Comparison of ENCODE assay signal across 7 cellular contexts in genomic region chr1:155003227-155003765, GRCh38. TPM values are rescaled to one million over a fixed set of nuclear protein-coding genes. Genes with fewer than 3 reads are reported as not detected.
DNase-seq lines count a peak whose midpoint lies in the region; ATAC-seq, FAIRE-seq and TF ChIP-seq lines count a peak whose summit lies in the region.
"Had no signal": no experiment of that assay in that cellular context is flagged by ENCODE, and none has a peak within 500 bp of the region (broad histone marks: within the 10 kb centered on the region; RNA-seq: fewer than 3 reads in every experiment).

No MANE protein-coding gene starts in this region.

- H3K4me1 ChIP-seq in HUES6 (ENCODE audit: control insufficient read depth, insufficient read depth, low read length) (peaks cover 28% of the 10 kb centered on the region), keratinocyte (ENCODE audit: control insufficient read depth, extremely low read depth, insufficient read depth, low read length) (peaks cover 55% of the 10 kb centered on the region)

- no peaks in the 10 kb centered on the region for H3K9me3 Mint-ChIP-seq in WTC11

- no peak for FAIRE-seq in keratinocyte (lab: Jason Lieb, UNC)

- H3K27me3 ChIP-seq in HUES6 (ENCODE audit: control insufficient read depth, insufficient read depth, low read length), result no peaks in the 10 kb centered on the region
- no peaks in the 10 kb centered on the region for H3K27me3 ChIP-seq in keratinocyte (ENCODE audit: control insufficient read depth, extremely low read depth, insufficient read depth, low read length)

- H3K4me3 ChIP-seq in HUES6 (ENCODE audit: low read depth, low read length) (peak overlapping the region; percentile 99), keratinocyte (ENCODE audit: control insufficient read depth in 2 of 3, extremely low read depth in 1 of 3, insufficient read depth in 2 of 3, low read depth in 1 of 3, low read length in 3 of 3) (peak overlapping the region; percentile 81 to 99 (median 81))

- H3K27ac ChIP-seq in HUES6 (ENCODE audit: low read depth, low read length), result peak overlapping the region; percentile 34; the same call in 1 of the 2 replicates
- peak overlapping the region; percentile 81 for H3K27ac ChIP-seq in keratinocyte (ENCODE audit: control insufficient read depth, insufficient read depth, low read length)

- no peak for ATAC-seq in WTC11
- no peak for ATAC-seq in HG02763 (IDR thresholded peaks at IDR 0.05; ENCODE audit: unreplicated experiment)
- no peak for ATAC-seq in GM18907 (IDR thresholded peaks at IDR 0.05; ENCODE audit: unreplicated experiment)

- H3K9ac ChIP-seq in HUES6 (ENCODE audit: low read length) (peak overlapping the region; percentile 80), keratinocyte (ENCODE audit: control insufficient read depth, extremely low read depth, insufficient read depth, low read length) (peak overlapping the region; percentile 89)

- H3K27me3 Mint-ChIP-seq in WTC11 (ENCODE audit: low read depth), result no peaks in the 10 kb centered on the region; the same call in 1 of the 2 replicates

- H3K4me2 ChIP-seq in keratinocyte (ENCODE audit: control insufficient read depth, extremely low read depth, insufficient read depth, low read depth, low read length), result peak overlapping the region; percentile 92

- peaks cover 54% of the 10 kb centered on the region for H3K79me2 ChIP-seq in keratinocyte (ENCODE audit: control insufficient read depth, insufficient read depth, low read length)

- TF ChIP-seq CTCF in WTC11 (IDR thresholded peaks at IDR 0.05) (no peak), keratinocyte (optimal IDR thresholded peaks at IDR 0.05 in 1 of 3, IDR thresholded peaks at IDR 0.05 in 1 of 3, conservative IDR thresholded peaks at IDR 0.05 in 1 of 3; ENCODE audit: extremely low read depth in 1 of 3, insufficient read depth in 2 of 3, low read length in 3 of 3) (no peak)

- no peaks in the 10 kb centered on the region for H3K36me3 Mint-ChIP-seq in WTC11

- dilution Hi-C loops in keratinocyte (cut with MboI; ENCODE audit: extremely low pct_ligation_motif_present, low sequenced_read_pairs), result no loop called here

- peak overlapping the region; percentile 78 for H3K27ac Mint-ChIP-seq in WTC11

- peaks cover 38% of the 10 kb centered on the region for H3K4me1 Mint-ChIP-seq in WTC11

- peak overlapping the region; percentile 92 for H3K4me3 Mint-ChIP-seq in WTC11

- POLR2A ChIA-PET in WTC11 (lab: Charles Lee), result interaction anchor here (1.0 to 13.0 kb wide), 3 partner anchors 9 to 32 kb away, joined by 5 to 176 read pairs (median 28); partner anchors contain the start of genes CKS1B and SHC1

- CTCF ChIA-PET in WTC11 (lab: Charles Lee), result interaction anchor here (1.0 to 2.1 kb wide), 8 partner anchors 9 to 164 kb away, joined by 3 to 30 read pairs (median 4); partner anchors contain the start of gene SHC1

- no peaks in the 10 kb centered on the region for H3K9me3 ChIP-seq in HUES6 (ENCODE audit: control insufficient read depth, insufficient read depth, low read depth, low read length)
- no peaks in the 10 kb centered on the region for H3K9me3 ChIP-seq in keratinocyte (ENCODE audit: control insufficient read depth, low read depth, low read length)

- H3K9me1 ChIP-seq in keratinocyte (ENCODE audit: control insufficient read depth, extremely low read depth, insufficient read depth, low read length), result no peaks in the 10 kb centered on the region

- H4K20me1 ChIP-seq in keratinocyte (ENCODE audit: control insufficient read depth, extremely low read depth, insufficient read depth, low read length), result no peaks in the 10 kb centered on the region

- DNase-seq in WTC11 (ENCODE audit: low spot score), result peak; percentile 41
- DNase-seq in keratinocyte (ENCODE audit: low read depth, low spot score), result no peak
- no peak for DNase-seq in NCI-H187 (lab: John Stamatoyannopoulos, UW)

- no peaks in the 10 kb centered on the region for H3K36me3 ChIP-seq in HUES6 (ENCODE audit: control insufficient read depth, insufficient read depth, low read length)
- H3K36me3 ChIP-seq in keratinocyte (ENCODE audit: control insufficient read depth in 2 of 2, extremely low read depth in 1 of 2, insufficient read depth in 2 of 2, low read length in 2 of 2), result peaks cover 1 to 15% of the 10 kb centered on the region in 2 experiments

- no peak overlapping the region for H2AFZ ChIP-seq in keratinocyte (ENCODE audit: control insufficient read depth, low read length)

TF ChIP-seq in WTC11, 78 proteins besides CTCF, POLR2A, EP300 and RAD21 (continues in another document):
- 0 out of 2 replicates have a peak, but pooled peaks have one; percentile 25 for TF ChIP-seq ARID4B (CRISPR knock-in tag; IDR thresholded peaks at IDR 0.05; ENCODE audit: borderline replicate concordance)

RNA-seq across cellular contexts. Expression of gene ZBTB7B, which starts 0.7 kb away (rescaled TPM):
- total RNA-seq in WTC11 (2021), result 29.8 to 32.1 TPM (median 31.5 TPM) in 3 replicates
- polyA plus RNA-seq in keratinocyte, result 15.3 to 51.8 TPM (median 20.9 TPM) in 3 replicates
- polyA plus RNA-seq in keratinocyte (2011; ENCODE audit: low read depth), result 13.9 TPM
- polyA plus RNA-seq in keratinocyte (2011; cell fraction: cytosol; rRNA removed), result 15.2 and 26.3 TPM in 2 replicates
- polyA plus RNA-seq in keratinocyte (2011; cell fraction: nucleus; rRNA removed), result 54.4 and 57.6 TPM in 2 replicates
- polyA plus RNA-seq in keratinocyte (2012; ENCODE audit: low replicate concordance), result 21.0 and 51.7 TPM in 2 replicates
- polyA minus RNA-seq in keratinocyte, result 21.3 to 40.8 TPM (median 37.0 TPM) in 3 replicates
- polyA minus RNA-seq in keratinocyte (2011; cell fraction: cytosol; rRNA and poly(A)+ RNA removed), result 72.1 TPM
- polyA minus RNA-seq in keratinocyte (2011; cell fraction: nucleus; rRNA and poly(A)+ RNA removed), result 40.6 and 48.0 TPM in 2 replicates

RNA-seq across cellular contexts. Expression of gene LENEP, which starts 9.9 kb away (rescaled TPM):
- 0.48 to 1.2 TPM in 2 of 3 replicates, not detected in the other for total RNA-seq in WTC11 (2021)
- not detected in 3 replicates for polyA plus RNA-seq in keratinocyte
- polyA plus RNA-seq in keratinocyte (2011; ENCODE audit: low read depth), result not detected
- not detected in 2 replicates for polyA plus RNA-seq in keratinocyte (2011; cell fraction: cytosol; rRNA removed)
- 0.51 TPM in 1 of 2 replicates, not detected in the other for polyA plus RNA-seq in keratinocyte (2011; cell fraction: nucleus; rRNA removed)
- polyA plus RNA-seq in keratinocyte (2012; ENCODE audit: low replicate concordance), result not detected in 2 replicates
- 1.2 to 1.5 TPM in 2 of 3 replicates, not detected in the other for polyA minus RNA-seq in keratinocyte
- polyA minus RNA-seq in keratinocyte (2011; cell fraction: cytosol; rRNA and poly(A)+ RNA removed), result not detected
- not detected in 2 replicates for polyA minus RNA-seq in keratinocyte (2011; cell fraction: nucleus; rRNA and poly(A)+ RNA removed)
- total RNA-seq: glomerular endothelial cell had no signal

RNA-seq across cellular contexts. Expression of gene FLAD1, which starts 20.2 kb away (rescaled TPM):
- 71.1 to 88.3 TPM (median 71.2 TPM) in 3 replicates for total RNA-seq in WTC11 (2021)
- polyA plus RNA-seq in keratinocyte, result 44.7 to 101 TPM (median 51.4 TPM) in 3 replicates
- 39.1 TPM for polyA plus RNA-seq in keratinocyte (2011; ENCODE audit: low read depth)
- 46.5 and 61.9 TPM in 2 replicates for polyA plus RNA-seq in keratinocyte (2011; cell fraction: cytosol; rRNA removed)
- 99.8 and 124 TPM in 2 replicates for polyA plus RNA-seq in keratinocyte (2011; cell fraction: nucleus; rRNA removed)
- polyA plus RNA-seq in keratinocyte (2012; ENCODE audit: low replicate concordance), result 54.2 and 66.7 TPM in 2 replicates
- 68.7 to 133 TPM (median 68.8 TPM) in 3 replicates for polyA minus RNA-seq in keratinocyte
- polyA minus RNA-seq in keratinocyte (2011; cell fraction: cytosol; rRNA and poly(A)+ RNA removed), result 74.1 TPM
- polyA minus RNA-seq in keratinocyte (2011; cell fraction: nucleus; rRNA and poly(A)+ RNA removed), result 39.9 and 40.5 TPM in 2 replicates

RNA-seq across cellular contexts. Expression of gene CKS1B, which starts 28.8 kb away (rescaled TPM):
- 258 to 301 TPM (median 278 TPM) in 3 replicates for total RNA-seq in WTC11 (2021)
- 133 to 300 TPM (median 217 TPM) in 3 replicates for polyA plus RNA-seq in keratinocyte
- 8.8 TPM for polyA plus RNA-seq in keratinocyte (2011; ENCODE audit: low read depth)
- polyA plus RNA-seq in keratinocyte (2011; cell fraction: cytosol; rRNA removed), result 204 and 245 TPM in 2 replicates
- polyA plus RNA-seq in keratinocyte (2011; cell fraction: nucleus; rRNA removed), result 66.6 and 66.9 TPM in 2 replicates
- 78.8 and 129 TPM in 2 replicates for polyA plus RNA-seq in keratinocyte (2012; ENCODE audit: low replicate concordance)
- 75.8 to 128 TPM (median 83.8 TPM) in 3 replicates for polyA minus RNA-seq in keratinocyte
- 44.7 TPM for polyA minus RNA-seq in keratinocyte (2011; cell fraction: cytosol; rRNA and poly(A)+ RNA removed)
- polyA minus RNA-seq in keratinocyte (2011; cell fraction: nucleus; rRNA and poly(A)+ RNA removed), result 10.4 and 19.9 TPM in 2 replicates

RNA-seq across cellular contexts. Expression of gene DCST2, which starts 30.3 kb away (rescaled TPM):
- 0.83 to 1.8 TPM (median 1.6 TPM) in 3 replicates for total RNA-seq in WTC11 (2021)
- 0.11 to 0.46 TPM (median 0.14 TPM) in 3 replicates for polyA plus RNA-seq in keratinocyte
- polyA plus RNA-seq in keratinocyte (2011; ENCODE audit: low read depth), result 0.20 TPM
- 0.06 TPM in 1 of 2 replicates, not detected in the other for polyA plus RNA-seq in keratinocyte (2011; cell fraction: cytosol; rRNA removed)
- polyA plus RNA-seq in keratinocyte (2011; cell fraction: nucleus; rRNA removed), result 1.0 and 1.1 TPM in 2 replicates
- polyA plus RNA-seq in keratinocyte (2012; ENCODE audit: low replicate concordance), result 0.13 and 1.3 TPM in 2 replicates
- 0.16 TPM in 1 of 3 replicates, not detected in the others for polyA minus RNA-seq in keratinocyte
- not detected for polyA minus RNA-seq in keratinocyte (2011; cell fraction: cytosol; rRNA and poly(A)+ RNA removed)
- not detected in 2 replicates for polyA minus RNA-seq in keratinocyte (2011; cell fraction: nucleus; rRNA and poly(A)+ RNA removed)
